In the genomic region with DNA sequence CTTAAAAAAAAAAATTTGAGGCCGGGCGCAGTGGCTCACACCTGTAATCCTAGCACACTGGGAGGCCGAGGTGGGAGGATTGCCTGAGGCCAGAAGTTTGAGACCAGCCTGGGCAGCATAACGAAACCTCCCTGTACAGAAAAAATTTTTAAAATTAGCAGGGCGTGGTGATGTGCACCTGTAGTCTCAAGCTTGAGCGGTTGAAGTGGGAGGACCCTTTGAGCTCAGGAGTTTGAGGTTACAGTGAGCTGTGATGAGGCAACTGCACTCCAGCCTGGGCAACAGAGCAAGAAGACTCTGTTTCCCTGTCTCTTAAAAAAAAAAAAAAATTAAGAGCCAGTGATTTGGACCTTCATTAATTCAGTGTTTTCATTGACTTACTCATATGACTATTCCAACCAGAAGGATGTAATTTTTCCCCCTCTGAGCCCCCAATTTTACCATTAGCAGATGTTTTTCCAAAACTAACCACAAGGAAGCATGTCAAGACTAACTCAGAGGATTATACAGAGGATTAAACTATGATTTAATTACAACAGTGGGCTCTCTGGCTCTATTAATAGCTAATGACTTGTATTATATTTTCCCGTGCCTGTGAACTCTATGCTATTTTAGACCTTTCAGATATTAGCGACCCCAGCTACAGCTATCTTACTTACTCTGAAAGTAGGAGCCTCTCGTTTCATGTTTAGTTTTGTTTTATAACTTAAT, we compare ENCODE assay signal across 11 cellular contexts.
A peak's percentile ranks its signal among the peaks of the same experiment; 100 is the strongest.
DNase-seq lines count a peak whose midpoint lies in the region; ATAC-seq and TF ChIP-seq lines count a peak whose summit lies in the region.
"Had no signal": no experiment of that assay in that cellular context is flagged by ENCODE, and none has a peak within 500 bp of the region (broad histone marks: within the 10 kb centered on the region; RNA-seq: fewer than 3 reads in every experiment).

No MANE protein-coding gene starts in this region.

- H3K27me3 Mint-ChIP-seq in activated CD4-positive, alpha-beta memory T cell treated with anti-CD3 and anti-CD28 coated beads for 36 hours = no peaks in the 10 kb centered on the region
- H3K27me3 Mint-ChIP-seq: central memory CD8-positive, alpha-beta T cell had no signal

- peaks cover 49 to 70% (median 64%) of the 10 kb centered on the region in 10 experiments for H3K4me1 ChIP-seq in BLaER1 treated with 17β-estradiol and CSF1 and Interleukin-3, amounts not matched to agents 10 nM and 100 nM
- H3K4me1 ChIP-seq in gastroesophageal sphincter = peaks cover 11 to 86% (median 14%) of the 10 kb centered on the region in 3 donors

- peak overlapping the region; percentile 50 to 88 (median 80); a peak in 21 of 22 replicates for H3K4me2 ChIP-seq in BLaER1 treated with 17β-estradiol and CSF1 and Interleukin-3, amounts not matched to agents 10 nM and 100 nM

- H3K4me3 ChIP-seq in BLaER1 treated with 17β-estradiol and CSF1 and Interleukin-3, amounts not matched to agents 10 nM and 100 nM = no peak overlapping the region; a peak in 1 of 20 replicates
- no peak overlapping the region for H3K4me3 ChIP-seq in gastroesophageal sphincter

- peaks cover 87% of the 10 kb centered on the region for H3K4me1 Mint-ChIP-seq in activated CD4-positive, alpha-beta memory T cell treated with anti-CD3 and anti-CD28 coated beads for 36 hours (ENCODE audit: low read depth)

- WGBS in gastroesophageal sphincter (ENCODE audit: low coverage in 1 of 2), 2 donors = 71 to 77% methylated on average over 7 to 9 of the region's 9 CpGs

- H3K9me3 ChIP-seq in BLaER1 treated with 17β-estradiol and CSF1 and Interleukin-3, amounts not matched to agents 10 nM and 100 nM (replicated peaks in 1 of 11) = 0 out of 22 replicates have a peak, but pooled peaks cover 0 to 1% (median 0%) of the 10 kb centered on the region in 11 experiments
- no peaks in the 10 kb centered on the region for H3K9me3 ChIP-seq in gastroesophageal sphincter

- no peak for TF ChIP-seq CTCF in gastroesophageal sphincter (IDR thresholded peaks at IDR 0.05)

- DNase-seq in cerebellum (ENCODE audit: low spot score) (no peak), G401 (ENCODE audit: low spot score) (no peak)
- DNase-seq in activated CD4-positive, alpha-beta memory T cell treated with anti-CD3 and anti-CD28 coated beads for 36 hours = no peak
- DNase-seq: activated CD4-positive, alpha-beta T cell treated with anti-CD3 and anti-CD28 coated beads, Interleukin-2, amount 50 U/mL, for 1 hour had no signal

- ATAC-seq in GM19452 (IDR thresholded peaks at IDR 0.05; ENCODE audit: unreplicated experiment) (peak; percentile 62), HG03066 (IDR thresholded peaks at IDR 0.05; ENCODE audit: low read depth, unreplicated experiment) (peak; percentile 56), SK-N-SH treated with all-trans-retinoic acid at 6 μM for 48 hours (peak; percentile 48), gastroesophageal sphincter (no peak)

- H3K9me3 Mint-ChIP-seq in activated CD4-positive, alpha-beta memory T cell treated with anti-CD3 and anti-CD28 coated beads for 36 hours = no peaks in the 10 kb centered on the region
- H3K9me3 Mint-ChIP-seq: CD14-positive monocyte; central memory CD8-positive, alpha-beta T cell had no signal

- H3K9ac ChIP-seq in BLaER1 treated with 17β-estradiol and CSF1 and Interleukin-3, amounts not matched to agents 10 nM and 100 nM = peak overlapping the region in 3 of 11 experiments; percentile 3 to 21 (median 18); a peak in 2 of 22 replicates

- no peaks in the 10 kb centered on the region for H3K36me3 Mint-ChIP-seq in activated CD4-positive, alpha-beta memory T cell treated with anti-CD3 and anti-CD28 coated beads for 36 hours
- H3K36me3 Mint-ChIP-seq: CD14-positive monocyte had no signal

- H4K20me1 ChIP-seq in BLaER1 treated with 17β-estradiol and CSF1 and Interleukin-3, amounts not matched to agents 10 nM and 100 nM = peaks cover 72 to 100% (median 100%) of the 10 kb centered on the region in 11 experiments

- H3K27ac ChIP-seq in BLaER1 treated with 17β-estradiol and CSF1 and Interleukin-3, amounts not matched to agents 10 nM and 100 nM = peak overlapping the region in 7 of 11 experiments; percentile 27 to 63 (median 40); a peak in 12 of 22 replicates
- H3K27ac ChIP-seq in gastroesophageal sphincter = no peak overlapping the region

- no peaks in the 10 kb centered on the region for H3K27me3 ChIP-seq in BLaER1 treated with 17β-estradiol and CSF1 and Interleukin-3, amounts not matched to agents 10 nM and 100 nM
- H3K27me3 ChIP-seq in gastroesophageal sphincter = no peaks in the 10 kb centered on the region

- intact Hi-C loops in activated CD4-positive, alpha-beta memory T cell treated with anti-CD3 and anti-CD28 coated beads for 36 hours (cut with micrococcal nuclease) = no loop called here

- CTCF ChIA-PET in activated CD4-positive, alpha-beta memory T cell treated with anti-CD3 and anti-CD28 coated beads for 36 hours (lab: Charles Lee) = interaction anchor here (0.6 kb wide), 1 partner anchor 169 kb away, joined by 3 read pairs; no protein-coding TSS in a partner anchor

- in situ Hi-C loops in G401 (cut with HindIII; ENCODE audit: low sequenced_read_pairs) = no loop called here

- H3K27ac Mint-ChIP-seq in activated CD4-positive, alpha-beta memory T cell treated with anti-CD3 and anti-CD28 coated beads for 36 hours = no peak overlapping the region

- POLR2A ChIA-PET in activated CD4-positive, alpha-beta memory T cell treated with anti-CD3 and anti-CD28 coated beads for 36 hours (lab: Charles Lee) = no interaction called here

- H3K36me3 ChIP-seq in BLaER1 treated with 17β-estradiol and CSF1 and Interleukin-3, amounts not matched to agents 10 nM and 100 nM = peaks cover 0 to 21% (median 2%) of the 10 kb centered on the region in 11 experiments; a peak in 5 of 22 replicates
- H3K36me3 ChIP-seq in gastroesophageal sphincter = no peaks in the 10 kb centered on the region

- no peak for TF ChIP-seq POLR2A in gastroesophageal sphincter (IDR thresholded peaks at IDR 0.05)

- H3K4me3 Mint-ChIP-seq in activated CD4-positive, alpha-beta memory T cell treated with anti-CD3 and anti-CD28 coated beads for 36 hours = no peak overlapping the region
- H3K4me3 Mint-ChIP-seq: CD14-positive monocyte; central memory CD8-positive, alpha-beta T cell had no signal

- no peak for TF ChIP-seq EP300 in gastroesophageal sphincter (IDR thresholded peaks at IDR 0.05)

TF ChIP-seq in SK-N-SH treated with all-trans-retinoic acid at 6 μM for 48 hours, 23 proteins besides CTCF, POLR2A, EP300 and RAD21 (continues in another document):
- no peak for TF ChIP-seq OSR1 (CRISPR knock-in tag; IDR thresholded peaks at IDR 0.05)
- TF ChIP-seq, protein P1, sequence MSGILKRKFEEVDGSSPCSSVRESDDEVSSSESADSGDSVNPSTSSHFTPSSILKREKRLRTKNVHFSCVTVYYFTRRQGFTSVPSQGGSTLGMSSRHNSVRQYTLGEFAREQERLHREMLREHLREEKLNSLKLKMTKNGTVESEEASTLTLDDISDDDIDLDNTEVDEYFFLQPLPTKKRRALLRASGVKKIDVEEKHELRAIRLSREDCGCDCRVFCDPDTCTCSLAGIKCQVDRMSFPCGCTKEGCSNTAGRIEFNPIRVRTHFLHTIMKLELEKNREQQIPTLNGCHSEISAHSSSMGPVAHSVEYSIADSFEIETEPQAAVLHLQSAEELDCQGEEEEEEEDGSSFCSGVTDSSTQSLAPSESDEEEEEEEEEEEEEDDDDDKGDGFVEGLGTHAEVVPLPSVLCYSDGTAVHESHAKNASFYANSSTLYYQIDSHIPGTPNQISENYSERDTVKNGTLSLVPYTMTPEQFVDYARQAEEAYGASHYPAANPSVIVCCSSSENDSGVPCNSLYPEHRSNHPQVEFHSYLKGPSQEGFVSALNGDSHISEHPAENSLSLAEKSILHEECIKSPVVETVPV (CRISPR knock-in tag; IDR thresholded peaks at IDR 0.05) = no peak
- TF ChIP-seq BACH2 (CRISPR knock-in tag; IDR thresholded peaks at IDR 0.05; ENCODE audit: borderline replicate concordance) = no peak
- TF ChIP-seq ZNF70 (CRISPR knock-in tag; IDR thresholded peaks at IDR 0.05) = no peak
- TF ChIP-seq CSDC2 (CRISPR knock-in tag; IDR thresholded peaks at IDR 0.05) = no peak
- TF ChIP-seq ARNTL (CRISPR knock-in tag; IDR thresholded peaks at IDR 0.05; ENCODE audit: borderline replicate concordance, low read depth) = no peak
- TF ChIP-seq SNAI2 (CRISPR knock-in tag; IDR thresholded peaks at IDR 0.05) = no peak
- TF ChIP-seq, protein P2, sequence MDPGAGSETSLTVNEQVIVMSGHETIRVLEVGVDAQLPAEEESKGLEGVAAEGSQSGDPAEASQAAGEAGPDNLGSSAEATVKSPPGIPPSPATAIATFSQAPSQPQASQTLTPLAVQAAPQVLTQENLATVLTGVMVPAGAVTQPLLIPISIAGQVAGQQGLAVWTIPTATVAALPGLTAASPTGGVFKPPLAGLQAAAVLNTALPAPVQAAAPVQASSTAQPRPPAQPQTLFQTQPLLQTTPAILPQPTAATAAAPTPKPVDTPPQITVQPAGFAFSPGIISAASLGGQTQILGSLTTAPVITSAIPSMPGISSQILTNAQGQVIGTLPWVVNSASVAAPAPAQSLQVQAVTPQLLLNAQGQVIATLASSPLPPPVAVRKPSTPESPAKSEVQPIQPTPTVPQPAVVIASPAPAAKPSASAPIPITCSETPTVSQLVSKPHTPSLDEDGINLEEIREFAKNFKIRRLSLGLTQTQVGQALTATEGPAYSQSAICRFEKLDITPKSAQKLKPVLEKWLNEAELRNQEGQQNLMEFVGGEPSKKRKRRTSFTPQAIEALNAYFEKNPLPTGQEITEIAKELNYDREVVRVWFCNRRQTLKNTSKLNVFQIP (CRISPR knock-in tag; IDR thresholded peaks at IDR 0.05; ENCODE audit: borderline replicate concordance, low read depth) = no peak
- no peak for TF ChIP-seq ZFP30 (CRISPR knock-in tag; IDR thresholded peaks at IDR 0.05)
- TF ChIP-seq TCF4 (CRISPR knock-in tag; IDR thresholded peaks at IDR 0.05; ENCODE audit: borderline replicate concordance) = no peak
- no peak for TF ChIP-seq ZNF8 (CRISPR knock-in tag; IDR thresholded peaks at IDR 0.05)
- no peak for TF ChIP-seq PPARA (CRISPR knock-in tag; IDR thresholded peaks at IDR 0.05; ENCODE audit: borderline replicate concordance)
- TF ChIP-seq PATZ1 (CRISPR knock-in tag; IDR thresholded peaks at IDR 0.05; ENCODE audit: borderline replicate concordance) = no peak

Comparison
In these comparisons a context has a peak if more than half of its experiments do, and no peak if none do; other contexts are left out.
1. H3K27ac ChIP-seq: peak in BLaER1 treated with 17β-estradiol and CSF1 and Interleukin-3, amounts not matched to agents 10 nM and 100 nM (7 of 11); none in gastroesophageal sphincter (0 of 4).